In the genomic region with DNA sequence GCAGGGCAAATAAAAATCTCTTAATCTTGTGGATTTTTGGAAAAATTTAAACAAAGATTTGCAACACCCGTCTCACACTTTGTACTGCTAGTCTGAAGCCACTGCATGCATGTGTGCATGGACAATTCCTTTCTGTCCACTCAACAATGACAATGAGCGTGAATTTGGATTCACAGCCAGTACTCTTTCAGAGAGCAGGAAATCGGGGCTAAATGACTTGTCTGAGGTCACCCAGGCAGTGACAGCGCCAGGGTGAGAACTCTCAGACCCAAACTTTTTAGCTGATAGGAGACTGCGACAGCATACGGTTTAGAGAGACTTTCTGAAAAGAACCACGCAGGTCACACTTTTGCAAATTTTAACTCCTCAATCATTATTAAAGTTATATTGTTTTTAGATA, we compare ENCODE assay signal across 12 cellular contexts.
A peak's percentile ranks its signal among the peaks of the same experiment; 100 is the strongest.
DNase-seq lines count a peak whose midpoint lies in the region; ATAC-seq and TF ChIP-seq lines count a peak whose summit lies in the region.
"Had no signal": no experiment of that assay in that cellular context is flagged by ENCODE, and none has a peak within 500 bp of the region (broad histone marks: within the 10 kb centered on the region; RNA-seq: fewer than 3 reads in every experiment).

No MANE protein-coding gene starts in this region.

- H3K27ac Mint-ChIP-seq in HFFc6 = peak overlapping the region; percentile 28; the same call in 1 of the 2 replicates
- H3K27ac Mint-ChIP-seq in mesothelial cell of epicardium = peak overlapping the region; percentile 34
- no peak overlapping the region for H3K27ac Mint-ChIP-seq in stimulated activated effector memory CD8-positive, alpha-beta T cell treated with anti-CD3 and anti-CD28 coated beads, Interleukin-12 subunit alpha, Interleukin-12 subunit beta, amount 100 ng/mL, for 72 hours

- H3K9me3 Mint-ChIP-seq in HFFc6 (no peaks in the 10 kb centered on the region), mesothelial cell of epicardium (no peaks in the 10 kb centered on the region)
- no peaks in the 10 kb centered on the region for H3K9me3 Mint-ChIP-seq in stimulated activated effector memory CD8-positive, alpha-beta T cell treated with anti-CD3 and anti-CD28 coated beads, Interleukin-12 subunit alpha, Interleukin-12 subunit beta, amount 100 ng/mL, for 72 hours

- H3K36me3 Mint-ChIP-seq in HFFc6 (ENCODE audit: low read depth) (peaks cover 31% of the 10 kb centered on the region), mesothelial cell of epicardium (peaks cover 46% of the 10 kb centered on the region)
- H3K36me3 Mint-ChIP-seq in stimulated activated effector memory CD8-positive, alpha-beta T cell treated with anti-CD3 and anti-CD28 coated beads, Interleukin-12 subunit alpha, Interleukin-12 subunit beta, amount 100 ng/mL, for 72 hours = peaks cover 56% of the 10 kb centered on the region

- no peak for ATAC-seq in GM18909 (IDR thresholded peaks at IDR 0.05; ENCODE audit: poor library complexity, unreplicated experiment)
- ATAC-seq in HG02763 (IDR thresholded peaks at IDR 0.05; ENCODE audit: unreplicated experiment) = no peak
- ATAC-seq in stimulated activated effector memory CD8-positive, alpha-beta T cell treated with anti-CD3 and anti-CD28 coated beads, Interleukin-12 subunit alpha, Interleukin-12 subunit beta, amount 100 ng/mL, for 72 hours = no peak

- H3K4me1 Mint-ChIP-seq in HFFc6 (ENCODE audit: low read depth) (peaks cover 49% of the 10 kb centered on the region), mesothelial cell of epicardium (peaks cover 24% of the 10 kb centered on the region)
- H3K4me1 Mint-ChIP-seq in stimulated activated effector memory CD8-positive, alpha-beta T cell treated with anti-CD3 and anti-CD28 coated beads, Interleukin-12 subunit alpha, Interleukin-12 subunit beta, amount 100 ng/mL, for 72 hours = peaks cover 11% of the 10 kb centered on the region

- TF ChIP-seq CTCF in HFFc6 (IDR thresholded peaks at IDR 0.05) = no peak
- TF ChIP-seq CTCF in mesothelial cell of epicardium (IDR thresholded peaks at IDR 0.05; ENCODE audit: unreplicated experiment) = no peak

- no peak for DNase-seq in HFFc6
- DNase-seq in globus pallidus (ENCODE audit: low spot score) = peak; percentile 81
- DNase-seq in mesothelial cell of epicardium (ENCODE audit: low spot score in 2 of 2, unreplicated experiment in 2 of 2) = no peak
- DNase-seq in superior temporal gyrus (ENCODE audit: extremely low spot score) = peak; percentile 76
- no peak for DNase-seq in stimulated activated effector memory CD8-positive, alpha-beta T cell treated with anti-CD3 and anti-CD28 coated beads, Interleukin-12 subunit alpha, Interleukin-12 subunit beta, amount 100 ng/mL, for 72 hours (ENCODE audit: low spot score in 2 of 2)
- DNase-seq: COR-L47, MM.1S, NCI-H1092 treated with DMSO at 0.1 percent for 48 hours, NCI-H2081 treated with DMSO at 0.1 percent for 48 hours, NCI-H524 had no signal

- H3K27me3 Mint-ChIP-seq in HFFc6 (ENCODE audit: insufficient read depth) (no peaks in the 10 kb centered on the region; the same call in 1 of the 2 replicates), mesothelial cell of epicardium (ENCODE audit: low read depth) (no peaks in the 10 kb centered on the region)

- H3K4me3 Mint-ChIP-seq in HFFc6 (no peak overlapping the region), mesothelial cell of epicardium (no peak overlapping the region)
- no peak overlapping the region for H3K4me3 Mint-ChIP-seq in stimulated activated effector memory CD8-positive, alpha-beta T cell treated with anti-CD3 and anti-CD28 coated beads, Interleukin-12 subunit alpha, Interleukin-12 subunit beta, amount 100 ng/mL, for 72 hours

Comparison
In these comparisons a context has a peak if more than half of its experiments do, and no peak if none do; other contexts are left out.
1. DNase-seq: peak in globus pallidus (single experiment) and superior temporal gyrus (single experiment); none in HFFc6 (single experiment), mesothelial cell of epicardium (0 of 2) and stimulated activated effector memory CD8-positive, alpha-beta T cell treated with anti-CD3 and anti-CD28 coated beads, Interleukin-12 subunit alpha, Interleukin-12 subunit beta, amount 100 ng/mL, for 72 hours (0 of 2).